In genomic region chr12:113467154-113467513, GRCh38 we compare ENCODE assay signal across 10 cellular contexts. TPM values are rescaled to one million over a fixed set of nuclear protein-coding genes. Genes with fewer than 3 reads are reported as not detected.
DNase-seq lines count a peak whose midpoint lies in the region; ATAC-seq and TF ChIP-seq lines count a peak whose summit lies in the region.
"Had no signal": no experiment of that assay in that cellular context is flagged by ENCODE, and none has a peak within 500 bp of the region (broad histone marks: within the 10 kb centered on the region; RNA-seq: fewer than 3 reads in every experiment).

No MANE protein-coding gene starts in this region.

- H3K4me1 ChIP-seq in right atrium auricular region (peaks cover 0 to 56% of the 10 kb centered on the region in 2 donors), mesenchymal stem cell (ENCODE audit: control insufficient read depth, insufficient read depth, low read depth, low read length) (peaks cover 50% of the 10 kb centered on the region), upper lobe of right lung (peaks cover 31% of the 10 kb centered on the region)

- ATAC-seq in left ventricle myocardium superior, result no peak
- ATAC-seq in upper lobe of right lung, result no peak

- no peak overlapping the region for H3K27ac ChIP-seq in right atrium auricular region
- H3K27ac ChIP-seq in mesenchymal stem cell (ENCODE audit: low read length, poor library complexity, severe bottlenecking), result no peak overlapping the region
- no peak overlapping the region for H3K27ac ChIP-seq in upper lobe of right lung

- no peak overlapping the region for H3K9ac ChIP-seq in mesenchymal stem cell (ENCODE audit: low read length)

- no peaks in the 10 kb centered on the region for H3K9me3 ChIP-seq in right atrium auricular region
- no peaks in the 10 kb centered on the region for H3K9me3 ChIP-seq in mesenchymal stem cell (ENCODE audit: control insufficient read depth, low read length)
- H3K9me3 ChIP-seq in upper lobe of right lung, result no peaks in the 10 kb centered on the region

- no peak overlapping the region for H4K91ac ChIP-seq in mesenchymal stem cell (ENCODE audit: low read length)

- no peak overlapping the region for H2AK5ac ChIP-seq in mesenchymal stem cell (ENCODE audit: low read length, severe bottlenecking)

- no peak overlapping the region for H2AFZ ChIP-seq in mesenchymal stem cell (ENCODE audit: low read depth, low read length)

- no peaks in the 10 kb centered on the region for H3K79me1 ChIP-seq in mesenchymal stem cell (replicated peaks; ENCODE audit: low read length, poor library complexity, severe bottlenecking)

- H3K4me3 ChIP-seq in right atrium auricular region (peak overlapping the region; percentile 17 to 47), cardiac fibroblast (replicated peaks in 1 of 2; ENCODE audit: low read depth in 2 of 2, low read length in 2 of 2) (peak overlapping the region; percentile 30 to 43), mesenchymal stem cell (ENCODE audit: insufficient read depth in 1 of 2, low read depth in 1 of 2, low read length in 2 of 2) (peak overlapping the region in 1 of 2 experiments; percentile 66), upper lobe of right lung (peak overlapping the region; percentile 33)

- no peak overlapping the region for H3K23ac ChIP-seq in mesenchymal stem cell (ENCODE audit: low read length in 2 of 2)

- peaks cover 48 to 87% of the 10 kb centered on the region in 2 donors for H3K27me3 ChIP-seq in right atrium auricular region
- H3K27me3 ChIP-seq in mesenchymal stem cell (ENCODE audit: control insufficient read depth in 1 of 2, insufficient read depth in 1 of 2, low read length in 2 of 2), result peaks cover 93 to 94% of the 10 kb centered on the region in 2 experiments
- peaks cover 99% of the 10 kb centered on the region for H3K27me3 ChIP-seq in upper lobe of right lung

- DNase-seq in right atrium auricular region (ENCODE audit: low spot score) (no peak), left ventricle myocardium superior (no peak), cardiac fibroblast (ENCODE audit: low read depth in 2 of 2) (no peak), mesenchymal stem cell (no peak), upper lobe of right lung (no peak), HuH-7 (ENCODE audit: low spot score) (no peak), kidney tubule cell (ENCODE audit: low spot score) (no peak)
- DNase-seq in NK-92 treated with Interleukin-12 subunit alpha and Interleukin-12 subunit beta, amount 100 ng/mL, for 24 hours (lab: John Stamatoyannopoulos, UW), result no peak
- DNase-seq: cerebellar nuclear complex, T-helper 9 cell had no signal

- peak overlapping the region; percentile 58 for H3K4me2 ChIP-seq in mesenchymal stem cell (ENCODE audit: low read length, poor library complexity, severe bottlenecking)

- no peak overlapping the region for H3K14ac ChIP-seq in mesenchymal stem cell (ENCODE audit: low read length in 2 of 2)

- H2BK5ac ChIP-seq in mesenchymal stem cell (ENCODE audit: low read depth, low read length, poor library complexity, severe bottlenecking), result no peak overlapping the region

- no peak for TF ChIP-seq CTCF in right atrium auricular region (IDR thresholded peaks at IDR 0.05)
- TF ChIP-seq CTCF in cardiac fibroblast (IDR thresholded peaks at IDR 0.05; ENCODE audit: low read depth, low read length), result no peak
- no peak for TF ChIP-seq CTCF in upper lobe of right lung (IDR thresholded peaks at IDR 0.05)

- H2BK12ac ChIP-seq in mesenchymal stem cell (ENCODE audit: low read length in 2 of 2), result no peak overlapping the region

- H2BK15ac ChIP-seq in mesenchymal stem cell (ENCODE audit: low read depth, poor library complexity, severe bottlenecking), result no peak overlapping the region

- H3K18ac ChIP-seq in mesenchymal stem cell (ENCODE audit: low read depth in 1 of 2, low read length in 2 of 2), result no peak overlapping the region

- no peak overlapping the region for H2BK120ac ChIP-seq in mesenchymal stem cell (ENCODE audit: low read depth, low read length)

- intact Hi-C loops in left ventricle myocardium superior (cut with micrococcal nuclease) (no loop called here), upper lobe of right lung (cut with DNase I) (loop anchor here (10.0 kb wide), 1 partner anchor 448 kb away; no protein-coding TSS in a partner anchor)

- no peak overlapping the region for H3K4ac ChIP-seq in mesenchymal stem cell (ENCODE audit: low read depth in 1 of 2, low read length in 2 of 2)

- H3K36me3 ChIP-seq in right atrium auricular region (no peaks in the 10 kb centered on the region), mesenchymal stem cell (ENCODE audit: control insufficient read depth in 1 of 2, insufficient read depth in 2 of 2, low read depth in 1 of 2, low read length in 2 of 2) (no peaks in the 10 kb centered on the region), upper lobe of right lung (no peaks in the 10 kb centered on the region)

- WGBS in mesenchymal stem cell, result 6% methylated on average over 30 of the region's 30 CpGs

- no peak overlapping the region for H4K8ac ChIP-seq in mesenchymal stem cell (ENCODE audit: low read length)

RNA-seq across cellular contexts. Expression of gene LHX5, which starts 4.5 kb away (rescaled TPM):
- not detected for total RNA-seq in right atrium auricular region
- not detected for total RNA-seq in left ventricle myocardium superior
- polyA plus RNA-seq in mesenchymal stem cell (2013, experiment 1 of 2), result not detected
- polyA plus RNA-seq in mesenchymal stem cell (2013, experiment 2 of 2), result not detected
- not detected for total RNA-seq in upper lobe of right lung

RNA-seq across cellular contexts. Expression of gene SDSL, which starts 45.0 kb away (rescaled TPM):
- total RNA-seq in right atrium auricular region (1 to 10 TPM; 2.8 to 5.5 TPM), left ventricle myocardium superior (7.6 TPM), upper lobe of right lung (10.7 TPM)
- 5.4 TPM for polyA plus RNA-seq in mesenchymal stem cell (2013, experiment 1 of 2)
- 4.6 TPM for polyA plus RNA-seq in mesenchymal stem cell (2013, experiment 2 of 2)
